Comparison of ENCODE assay signal across 11 cellular contexts in genomic region chr1:55589656-55590297, GRCh38.
A peak's percentile ranks its signal among the peaks of the same experiment; 100 is the strongest.
DNase-seq lines count a peak whose midpoint lies in the region; ATAC-seq and TF ChIP-seq lines count a peak whose summit lies in the region.
"Had no signal": no experiment of that assay in that cellular context is flagged by ENCODE, and none has a peak within 500 bp of the region (broad histone marks: within the 10 kb centered on the region; RNA-seq: fewer than 3 reads in every experiment).

No MANE protein-coding gene starts in this region.

- no peaks in the 10 kb centered on the region for H3F3A ChIP-seq in GM23338 (replicated peaks; ENCODE audit: low read depth)

- H3K4me1 Mint-ChIP-seq in GM23338 = peaks cover 8% of the 10 kb centered on the region
- H3K4me1 Mint-ChIP-seq: activated CD4-positive, alpha-beta memory T cell treated with anti-CD3 and anti-CD28 coated beads, Interleukin-2, amount 10 ng/mL, durations not matched to agents 7 days and 5 days had no signal

- no peaks in the 10 kb centered on the region for H3K27me3 ChIP-seq in GM23338 (ENCODE audit: insufficient read depth)

- H3K4me3 ChIP-seq in GM23338 = no peak overlapping the region

- H3K9me2 ChIP-seq in GM23338 (ENCODE audit: insufficient read depth) = peaks cover 9% of the 10 kb centered on the region

- H3K36me3 ChIP-seq in GM23338 (ENCODE audit: insufficient read depth) = no peaks in the 10 kb centered on the region

- no peak for ATAC-seq in GM23338
- no peak for ATAC-seq in HG02973 (IDR thresholded peaks at IDR 0.05; ENCODE audit: unreplicated experiment)

- TF ChIP-seq CTCF in GM23338 (conservative IDR thresholded peaks at IDR 0.05; ENCODE audit: low read depth in 2 of 2) = no peak

- H3K27ac ChIP-seq in GM23338 (ENCODE audit: low read depth) = no peak overlapping the region
- H3K27ac ChIP-seq: C4-2B had no signal

- H3K4me3 Mint-ChIP-seq in GM23338 = no peak overlapping the region
- H3K4me3 Mint-ChIP-seq: activated CD4-positive, alpha-beta memory T cell treated with anti-CD3 and anti-CD28 coated beads, Interleukin-2, amount 10 ng/mL, durations not matched to agents 7 days and 5 days had no signal

- no peak for DNase-seq in GM23338 (ENCODE audit: low spot score)
- DNase-seq in dedifferentiated amniotic fluid mesenchymal stem cell (ENCODE audit: extremely low spot score) = peak; percentile 71
- peak; percentile 37 for DNase-seq in iris pigment epithelial cell (ENCODE audit: low read depth)
- peak; percentile 84 for DNase-seq in stromal cell of bone marrow (ENCODE audit: low read depth)
- no peak for DNase-seq in SHP77 treated with DMSO at 0.1 percent for 48 hours (lab: John Stamatoyannopoulos, UW)
- no peak for DNase-seq in Kasumi-1 (lab: John Stamatoyannopoulos, UW)
- no peak for DNase-seq in DMS53 (lab: John Stamatoyannopoulos, UW)
- DNase-seq: activated CD4-positive, alpha-beta memory T cell treated with anti-CD3 and anti-CD28 coated beads, Interleukin-2, amount 10 ng/mL, durations not matched to agents 7 days and 5 days; OCI-M1 had no signal

- H3K27me3 Mint-ChIP-seq in GM23338 (ENCODE audit: insufficient read depth, low read depth, poor library complexity) = peaks cover 1% of the 10 kb centered on the region
- H3K27me3 Mint-ChIP-seq: activated CD4-positive, alpha-beta memory T cell treated with anti-CD3 and anti-CD28 coated beads, Interleukin-2, amount 10 ng/mL, durations not matched to agents 7 days and 5 days had no signal

- no peaks in the 10 kb centered on the region for H3K79me2 ChIP-seq in GM23338 (replicated peaks; ENCODE audit: insufficient read depth)

- H2AFZ ChIP-seq in GM23338 = peak overlapping the region; percentile 52; the same call in 1 of the 2 replicates

- no peaks in the 10 kb centered on the region for H3K9me3 Mint-ChIP-seq in GM23338
- H3K9me3 Mint-ChIP-seq: activated CD4-positive, alpha-beta memory T cell treated with anti-CD3 and anti-CD28 coated beads, Interleukin-2, amount 10 ng/mL, durations not matched to agents 7 days and 5 days had no signal

- H3K27ac Mint-ChIP-seq in GM23338 = no peak overlapping the region; the same call in 1 of the 2 replicates
- H3K27ac Mint-ChIP-seq: activated CD4-positive, alpha-beta memory T cell treated with anti-CD3 and anti-CD28 coated beads, Interleukin-2, amount 10 ng/mL, durations not matched to agents 7 days and 5 days had no signal

- peaks cover 6% of the 10 kb centered on the region for H3K4me1 ChIP-seq in GM23338 (ENCODE audit: insufficient read depth)

- no peak overlapping the region for H3K4me2 ChIP-seq in GM23338

- no peaks in the 10 kb centered on the region for H4K20me1 ChIP-seq in GM23338 (replicated peaks; ENCODE audit: insufficient read depth)

- H3K36me3 Mint-ChIP-seq in GM23338 (ENCODE audit: low read depth) = no peaks in the 10 kb centered on the region

TF ChIP-seq in GM23338, 12 proteins besides CTCF, POLR2A, EP300 and RAD21 (continues in another document):
- no peak for TF ChIP-seq ZNF331 (CRISPR knock-in tag; IDR thresholded peaks at IDR 0.05; ENCODE audit: low read depth)
- TF ChIP-seq ZNF114 (CRISPR knock-in tag; IDR thresholded peaks at IDR 0.05) = no peak
- no peak for TF ChIP-seq JUNB (IDR thresholded peaks at IDR 0.05; ENCODE audit: unreplicated experiment)
- no peak for TF ChIP-seq ZNF462 (CRISPR knock-in tag; IDR thresholded peaks at IDR 0.05)
- no peak for TF ChIP-seq STAT1 (IDR thresholded peaks at IDR 0.05; ENCODE audit: unreplicated experiment)
- no peak for TF ChIP-seq EZH2phosphoT487 (IDR thresholded peaks at IDR 0.05; ENCODE audit: unreplicated experiment)
- no peak for TF ChIP-seq POLR2AphosphoS5 (IDR thresholded peaks at IDR 0.05; ENCODE audit: low read depth)
- no peak for TF ChIP-seq CREB1 (CRISPR knock-in tag; IDR thresholded peaks at IDR 0.05; ENCODE audit: low read depth)
- TF ChIP-seq EZH2 (IDR thresholded peaks at IDR 0.05; ENCODE audit: low read depth, unreplicated experiment) = no peak
- no peak for TF ChIP-seq ETS1 (IDR thresholded peaks at IDR 0.05)
- TF ChIP-seq NANOG (IDR thresholded peaks at IDR 0.05; ENCODE audit: borderline replicate concordance) = no peak

Comparison
In these comparisons a context has a peak if more than half of its experiments do, and no peak if none do; other contexts are left out.
1. DNase-seq: peak in dedifferentiated amniotic fluid mesenchymal stem cell (single experiment), iris pigment epithelial cell (single experiment) and stromal cell of bone marrow (single experiment); none in GM23338 (single experiment), SHP77 treated with DMSO at 0.1 percent for 48 hours (single experiment), Kasumi-1 (0 of 2) and DMS53 (single experiment).